In genomic region chr10:70655316-70655715, GRCh38 we compare ENCODE assay signal across 23 cellular contexts. TPM values are rescaled to one million over a fixed set of nuclear protein-coding genes. Genes with fewer than 3 reads are reported as not detected.
DNase-seq lines count a peak whose midpoint lies in the region; TF ChIP-seq lines count a peak whose summit lies in the region.
"Had no signal": no experiment of that assay in that cellular context is flagged by ENCODE, and none has a peak within 500 bp of the region (broad histone marks: within the 10 kb centered on the region; RNA-seq: fewer than 3 reads in every experiment).

No MANE protein-coding gene starts in this region.

- in situ Hi-C loops in brain microvascular endothelial cell (cut with HindIII; ENCODE audit: low pct_ligation_motif_present, low sequenced_read_pairs) = loop anchor here (25.0 kb wide), 1 partner anchor 93 kb away; no protein-coding TSS in a partner anchor

- H3K4me3 ChIP-seq in brain microvascular endothelial cell (ENCODE audit: low read depth, low read length) (no peak overlapping the region), osteoblast (ENCODE audit: insufficient read depth, low read length) (no peak overlapping the region)

- no peak overlapping the region for H3K4me2 ChIP-seq in osteoblast (ENCODE audit: insufficient read depth, low read length)
- H3K4me2 ChIP-seq: SK-N-SH had no signal

- TF ChIP-seq CTCF in brain microvascular endothelial cell (IDR thresholded peaks at IDR 0.05; ENCODE audit: low read depth, low read length, missing control alignments) (no peak), osteoblast (IDR thresholded peaks at IDR 0.05; ENCODE audit: extremely low read depth, low read depth, low read length) (no peak)

- H3K9me3 ChIP-seq in osteoblast (ENCODE audit: low read depth, low read length) = no peaks in the 10 kb centered on the region
- H3K9me3 ChIP-seq: SK-N-SH had no signal

- peaks cover 32% of the 10 kb centered on the region for H3K4me1 ChIP-seq in osteoblast (ENCODE audit: insufficient read depth, low read length)

- H3K36me3 ChIP-seq in brain microvascular endothelial cell (replicated peaks) (no peaks in the 10 kb centered on the region), osteoblast (ENCODE audit: insufficient read depth, low read length) (no peaks in the 10 kb centered on the region)

- peak overlapping the region; percentile 94 for H3K27ac ChIP-seq in brain microvascular endothelial cell
- H3K27ac ChIP-seq in osteoblast (ENCODE audit: low read depth, low read length) = peak overlapping the region; percentile 99
- H3K27ac ChIP-seq: 22Rv1, C4-2B, RWPE1 had no signal

- no peaks in the 10 kb centered on the region for H4K20me1 ChIP-seq in osteoblast (ENCODE audit: insufficient read depth, low read length)

- no peaks in the 10 kb centered on the region for H3K79me2 ChIP-seq in osteoblast (ENCODE audit: insufficient read depth, low read length)

- H2AFZ ChIP-seq in osteoblast (ENCODE audit: low read length) = no peak overlapping the region

- DNase-seq in activated CD8-positive, alpha-beta memory T cell treated with anti-CD3 and anti-CD28 coated beads for 24 hours = peak; percentile 44
- no peak for DNase-seq in activated CD8-positive, alpha-beta memory T cell treated with anti-CD3 and anti-CD28 coated beads, Interleukin-2, amount 50 U/mL, for 4 hours
- DNase-seq in brain microvascular endothelial cell (no peak), osteoblast (ENCODE audit: insufficient read length, low spot score, missing footprints) (no peak), ureter (ENCODE audit: low spot score) (peak; percentile 15), NCI-H1092 (lab: John Stamatoyannopoulos, UW) (no peak), NCI-H1092 treated with DMSO at 0.1 percent for 48 hours (lab: John Stamatoyannopoulos, UW) (no peak), T1000 (lab: John Stamatoyannopoulos, UW) (no peak)
- DNase-seq: AML-193, GDM1, Karpas-422, NCI-H1417 treated with DMSO at 0.1 percent for 48 hours, NCI-H187 treated with DMSO at 0.1 percent for 48 hours, NCI-H2107, NCI-H748 treated with DMSO at 0.1 percent for 48 hours, SIG-M5, SK-N-SH had no signal

- H3K27me3 ChIP-seq in brain microvascular endothelial cell (replicated peaks) (no peaks in the 10 kb centered on the region), osteoblast (ENCODE audit: insufficient read depth, low read length) (no peaks in the 10 kb centered on the region)

RNA-seq across cellular contexts. Expression of gene ADAMTS14, which starts 17.0 kb away (rescaled TPM):
- total RNA-seq in osteoblast (2.4 and 2.9 TPM in 2 replicates), ureter (2.1 TPM)
- total RNA-seq: MCF 10A had no signal

RNA-seq across cellular contexts. Expression of gene PRF1, which starts 52.8 kb away (rescaled TPM):
- total RNA-seq in osteoblast (not detected in 2 replicates), ureter (4.1 TPM)
- total RNA-seq: H1, MCF 10A, NCI-H460 had no signal

Comparison
In these comparisons a context has a peak if more than half of its experiments do, and no peak if none do; other contexts are left out.
1. DNase-seq: peak in activated CD8-positive, alpha-beta memory T cell treated with anti-CD3 and anti-CD28 coated beads for 24 hours (single experiment) and ureter (single experiment); none in activated CD8-positive, alpha-beta memory T cell treated with anti-CD3 and anti-CD28 coated beads, Interleukin-2, amount 50 U/mL, for 4 hours (single experiment), brain microvascular endothelial cell (single experiment), osteoblast (single experiment), NCI-H1092 (single experiment), NCI-H1092 treated with DMSO at 0.1 percent for 48 hours (single experiment) and T1000 (single experiment).